In genomic region chr12:93849946-93850345, GRCh38 we compare ENCODE assay signal across 13 cellular contexts.
DNase-seq lines count a peak whose midpoint lies in the region; ATAC-seq, FAIRE-seq and TF ChIP-seq lines count a peak whose summit lies in the region.
"Had no signal": no experiment of that assay in that cellular context is flagged by ENCODE, and none has a peak within 500 bp of the region (broad histone marks: within the 10 kb centered on the region; RNA-seq: fewer than 3 reads in every experiment).

No MANE protein-coding gene starts in this region.

- H2BK12ac ChIP-seq in H1 (ENCODE audit: low read depth, low read length), result no peak overlapping the region
- H2BK12ac ChIP-seq in neuronal stem cell (ENCODE audit: low read length), result no peak overlapping the region

- H4K8ac ChIP-seq in IMR-90 (ENCODE audit: low read depth in 2 of 2, low read length in 2 of 2) (no peak overlapping the region), H1 (ENCODE audit: extremely low read depth, insufficient read depth, low read length) (peak overlapping the region; percentile 28; the same call in 1 of the 2 replicates), neuronal stem cell (ENCODE audit: low read depth, low read length) (no peak overlapping the region)

- H3K79me1 ChIP-seq in IMR-90 (ENCODE audit: low read depth in 1 of 2, low read length in 2 of 2) (no peaks in the 10 kb centered on the region), H1 (ENCODE audit: low read depth, low read length) (no peaks in the 10 kb centered on the region), neuronal stem cell (ENCODE audit: low read depth, low read length) (no peaks in the 10 kb centered on the region)

- H3K14ac ChIP-seq in IMR-90 (replicated peaks; ENCODE audit: low read depth, low read length) (no peak overlapping the region), H1 (ENCODE audit: insufficient read length) (no peak overlapping the region), neuronal stem cell (ENCODE audit: low read length) (peak overlapping the region; percentile 22)

- H3K36me3 ChIP-seq in IMR-90 (ENCODE audit: control insufficient read depth, insufficient read depth, low read length) (no peaks in the 10 kb centered on the region), H1 (ENCODE audit: control insufficient read depth in 2 of 4, insufficient read depth in 4 of 4, low read length in 3 of 4) (no peaks in the 10 kb centered on the region), neuronal stem cell (replicated peaks in 1 of 2; ENCODE audit: control insufficient read depth in 2 of 2, insufficient read depth in 2 of 2, low read length in 2 of 2) (no peaks in the 10 kb centered on the region)
- no peaks in the 10 kb centered on the region for H3K36me3 ChIP-seq in CD4-positive, alpha-beta memory T cell (ENCODE audit: insufficient read depth, low read length)
- H3K36me3 ChIP-seq: BE2C, HAP-1 had no signal

- CTCF ChIA-PET in IMR-90 (lab: Yijun Ruan, JAX), result no interaction called here
- CTCF ChIA-PET in H1 (lab: Charles Lee; ENCODE audit: partially characterized antibody), result no interaction called here
- CTCF ChIA-PET in CD4-positive, alpha-beta memory T cell (lab: Charles Lee; ENCODE audit: partially characterized antibody), result no interaction called here

- peak overlapping the region in 4 of 7 donors; percentile 20 to 97 (median 62) for H3K27ac Mint-ChIP-seq in CD14-positive monocyte
- H3K27ac Mint-ChIP-seq in CD4-positive, alpha-beta memory T cell, result peak overlapping the region in 1 of 7 donors; percentile 14
- H3K27ac Mint-ChIP-seq: HFFc6 had no signal

- no peak overlapping the region for H4K5ac ChIP-seq in IMR-90 (ENCODE audit: low read depth, low read length)
- no peak overlapping the region for H4K5ac ChIP-seq in H1 (ENCODE audit: insufficient read length, low read depth, low read length)

- H3K9ac ChIP-seq in IMR-90 (ENCODE audit: low read depth, low read length) (no peak overlapping the region), H1 (replicated peaks in 1 of 4; ENCODE audit: extremely low read depth in 1 of 4, low read depth in 3 of 4, low read length in 3 of 4) (no peak overlapping the region), neuronal stem cell (ENCODE audit: low read depth, low read length, poor library complexity) (no peak overlapping the region)

- no peak overlapping the region for H2BK120ac ChIP-seq in IMR-90 (ENCODE audit: low read depth, low read length)
- H2BK120ac ChIP-seq in H1 (replicated peaks; ENCODE audit: low read depth, low read length), result no peak overlapping the region
- no peak overlapping the region for H2BK120ac ChIP-seq in neuronal stem cell (ENCODE audit: low read depth, low read length)

- TF ChIP-seq POLR2A in IMR-90 (IDR thresholded peaks at IDR 0.05; ENCODE audit: low read depth, low read length) (no peak), H1 (IDR thresholded peaks at IDR 0.05; ENCODE audit: control extremely low read depth in 1 of 2, low read depth in 2 of 2, low read length in 2 of 2) (no peak)

- no peak overlapping the region for H3K4me3 ChIP-seq in IMR-90 (ENCODE audit: insufficient read depth, low read depth, low read length)
- H3K4me3 ChIP-seq in H1 (ENCODE audit: extremely low read depth in 1 of 4, insufficient read depth in 2 of 4, low read depth in 3 of 4, low read length in 4 of 4), result no peak overlapping the region
- no peak overlapping the region for H3K4me3 ChIP-seq in neuronal stem cell (ENCODE audit: low read length in 2 of 2)
- no peak overlapping the region for H3K4me3 ChIP-seq in CD4-positive, alpha-beta memory T cell (ENCODE audit: low read length in 2 of 2)
- H3K4me3 ChIP-seq: A549, HAP-1 had no signal

- peak overlapping the region; percentile 70 for H2AK9ac ChIP-seq in IMR-90 (replicated peaks; ENCODE audit: low read depth, low read length, poor library complexity)

- TF ChIP-seq CTCF in CD14-positive monocyte (IDR thresholded peaks at IDR 0.05) (no peak), IMR-90 (conservative IDR thresholded peaks at IDR 0.05; ENCODE audit: low read depth, low read length) (no peak), H1 (IDR thresholded peaks at IDR 0.05; ENCODE audit: control extremely low read depth in 1 of 3, insufficient read depth in 1 of 3, low read depth in 1 of 3, low read length in 3 of 3) (no peak)

- ATAC-seq in IMR-90 (ENCODE audit: low read depth), result no peak
- ATAC-seq: A549 had no signal

- H2BK20ac ChIP-seq in IMR-90 (ENCODE audit: low read depth, low read length) (no peak overlapping the region), H1 (ENCODE audit: low read length) (no peak overlapping the region)

- intact Hi-C loops in CD14-positive monocyte (cut with micrococcal nuclease) (loop anchor here in 1 of 2 donors (2.0 to 10.0 kb wide), 2 partner anchors 77 to 1345 kb away; no protein-coding TSS in a partner anchor), IMR-90 (cut with micrococcal nuclease) (loop anchor here (10.0 kb wide), 1 partner anchor 1965 kb away; no protein-coding TSS in a partner anchor)
- intact Hi-C loops in CD4-positive, alpha-beta memory T cell (cut with micrococcal nuclease), result no loop called here

- H3K27ac ChIP-seq in IMR-90 (ENCODE audit: insufficient read depth, low read length), result no peak overlapping the region
- H3K27ac ChIP-seq in H1 (ENCODE audit: low read depth, low read length), result no peak overlapping the region
- H3K27ac ChIP-seq in neuronal stem cell (replicated peaks; ENCODE audit: low read length), result no peak overlapping the region
- no peak overlapping the region for H3K27ac ChIP-seq in CD4-positive, alpha-beta memory T cell (ENCODE audit: low read depth, low read length)
- H3K27ac ChIP-seq: A549 had no signal

- no peak for FAIRE-seq in H1 (lab: Jason Lieb, UNC)
- FAIRE-seq: A549, GM12891 had no signal

- H3K27me3 ChIP-seq in IMR-90 (ENCODE audit: control insufficient read depth, insufficient read depth, low read length) (no peaks in the 10 kb centered on the region), H1 (replicated peaks in 1 of 4; ENCODE audit: control insufficient read depth in 3 of 4, extremely low read depth in 1 of 4, insufficient read depth in 3 of 4, low read length in 3 of 4) (no peaks in the 10 kb centered on the region), neuronal stem cell (ENCODE audit: control insufficient read depth in 3 of 3, insufficient read depth in 3 of 3, low read depth in 1 of 3, low read length in 3 of 3) (no peaks in the 10 kb centered on the region)
- no peaks in the 10 kb centered on the region for H3K27me3 ChIP-seq in CD4-positive, alpha-beta memory T cell (ENCODE audit: insufficient read depth, low read length)
- H3K27me3 ChIP-seq: BE2C had no signal

- no peaks in the 10 kb centered on the region for H3K79me2 ChIP-seq in H1 (ENCODE audit: control insufficient read depth in 1 of 2, insufficient read depth in 2 of 2, low read length in 2 of 2)

- 0 out of 2 replicates have a peak, but pooled peaks cover 3% of the 10 kb centered on the region for H3K9me1 ChIP-seq in IMR-90 (ENCODE audit: insufficient read depth, low read length)

- H3K4ac ChIP-seq in IMR-90 (ENCODE audit: low read depth, low read length) (no peak overlapping the region), H1 (replicated peaks; ENCODE audit: insufficient read length, low read depth, low read length) (no peak overlapping the region), neuronal stem cell (ENCODE audit: low read length) (no peak overlapping the region)

- in situ Hi-C loops in IMR-90 (cut with MboI; ENCODE audit: low sequenced_read_pairs) (no loop called here), G401 (cut with HindIII; ENCODE audit: low sequenced_read_pairs) (no loop called here)

- H3K27me3 Mint-ChIP-seq in CD14-positive monocyte (ENCODE audit: low read depth in 3 of 3), result peaks cover 2 to 3% (median 2%) of the 10 kb centered on the region in 3 donors
- H3K27me3 Mint-ChIP-seq in CD4-positive, alpha-beta memory T cell, result no peaks in the 10 kb centered on the region

- H3K4me2 ChIP-seq in IMR-90 (ENCODE audit: low read depth, low read length) (no peak overlapping the region), H1 (ENCODE audit: insufficient read depth in 1 of 2, low read depth in 2 of 2, low read length in 2 of 2) (no peak overlapping the region), neuronal stem cell (ENCODE audit: insufficient read depth, low read length, poor library complexity, severe bottlenecking) (no peak overlapping the region)
- H3K4me2 ChIP-seq: A549 had no signal

- H2BK5ac ChIP-seq in IMR-90 (ENCODE audit: low read depth, low read length, poor library complexity, severe bottlenecking) (no peak overlapping the region), H1 (ENCODE audit: low read depth, low read length) (no peak overlapping the region), neuronal stem cell (ENCODE audit: low read length) (no peak overlapping the region)

- no peak for TF ChIP-seq RAD21 in IMR-90 (IDR thresholded peaks at IDR 0.05; ENCODE audit: low read length)
- TF ChIP-seq RAD21 in H1 (IDR thresholded peaks at IDR 0.05 in 1 of 2, conservative IDR thresholded peaks at IDR 0.05 in 1 of 2; ENCODE audit: low read depth in 2 of 2, low read length in 2 of 2), result no peak

- peaks cover 4 to 8% (median 4%) of the 10 kb centered on the region in 7 donors for H3K9me3 Mint-ChIP-seq in CD14-positive monocyte
- peaks cover 0 to 4% (median under 1%) of the 10 kb centered on the region in 8 donors for H3K9me3 Mint-ChIP-seq in CD4-positive, alpha-beta memory T cell
- H3K9me3 Mint-ChIP-seq: HFFc6 had no signal

- dilution Hi-C loops in IMR-90 (cut with HindIII; ENCODE audit: low sequenced_read_pairs, unreplicated experiment), result no loop called here

- peaks cover 52% of the 10 kb centered on the region for H3K4me1 Mint-ChIP-seq in CD14-positive monocyte
- peaks cover 16 to 44% (median 30%) of the 10 kb centered on the region in 4 donors for H3K4me1 Mint-ChIP-seq in CD4-positive, alpha-beta memory T cell

- H3K4me3 Mint-ChIP-seq in CD14-positive monocyte, result no peak overlapping the region
- peak overlapping the region in 1 of 8 donors; percentile 10 for H3K4me3 Mint-ChIP-seq in CD4-positive, alpha-beta memory T cell
- H3K4me3 Mint-ChIP-seq: HFFc6 had no signal

- H3K23ac ChIP-seq in IMR-90 (ENCODE audit: low read depth, low read length) (no peak overlapping the region), H1 (ENCODE audit: insufficient read length) (no peak overlapping the region), neuronal stem cell (ENCODE audit: low read depth, low read length, poor library complexity) (no peak overlapping the region)

- POLR2A ChIA-PET in IMR-90 (lab: Charles Lee; ENCODE audit: unreplicated experiment) (no interaction called here), H1 (lab: Charles Lee; ENCODE audit: partially characterized antibody) (no interaction called here)
- POLR2A ChIA-PET in CD4-positive, alpha-beta memory T cell (lab: Charles Lee; ENCODE audit: partially characterized antibody), result no interaction called here

- H3K23me2 ChIP-seq in H1 (ENCODE audit: low read depth, low read length), result no peaks in the 10 kb centered on the region

- H3K9me3 ChIP-seq in IMR-90 (ENCODE audit: control insufficient read depth, insufficient read depth, low read length) (no peaks in the 10 kb centered on the region), H1 (ENCODE audit: insufficient read depth in 2 of 2, low read depth in 1 of 2, low read length in 1 of 2) (no peaks in the 10 kb centered on the region), neuronal stem cell (replicated peaks in 1 of 2; ENCODE audit: control insufficient read depth in 2 of 2, insufficient read depth in 1 of 2, low read depth in 1 of 2, low read length in 2 of 2) (no peaks in the 10 kb centered on the region)
- H3K9me3 ChIP-seq in CD4-positive, alpha-beta memory T cell (ENCODE audit: control insufficient read depth in 1 of 2, low read length in 2 of 2), result no peaks in the 10 kb centered on the region
- H3K9me3 ChIP-seq: A549, BE2C, HAP-1 had no signal

- no peak overlapping the region for H3K18ac ChIP-seq in IMR-90 (ENCODE audit: low read depth, low read length)
- no peak overlapping the region for H3K18ac ChIP-seq in H1 (ENCODE audit: extremely low read depth, low read length)
- H3K18ac ChIP-seq in neuronal stem cell (ENCODE audit: low read length), result peak overlapping the region; percentile 60

- H4K20me1 ChIP-seq in IMR-90 (ENCODE audit: insufficient read depth, low read length) (no peaks in the 10 kb centered on the region), H1 (replicated peaks in 1 of 2; ENCODE audit: control insufficient read depth in 1 of 2, insufficient read depth in 2 of 2, low read length in 2 of 2) (no peaks in the 10 kb centered on the region)

- DNase-seq in CD14-positive monocyte (ENCODE audit: low spot score) (no peak), IMR-90 (no peak), H1 (ENCODE audit: low read depth in 1 of 2, low spot score in 2 of 2) (no peak), neuronal stem cell (ENCODE audit: low spot score) (no peak), hepatic stellate cell (ENCODE audit: low spot score) (no peak), G401 (ENCODE audit: low spot score) (no peak)
- no peak for DNase-seq in CD4-positive, alpha-beta memory T cell
- DNase-seq: BE2C, GOT3, HFFc6 had no signal

- no TSS peak for BruUV-seq in IMR-90 (replicated peaks; lab: Mats Ljungman, UMichigan)

- peaks cover 6 to 16% of the 10 kb centered on the region in 2 donors for H3K36me3 Mint-ChIP-seq in CD14-positive monocyte
- H3K36me3 Mint-ChIP-seq in CD4-positive, alpha-beta memory T cell, result peaks cover 12 to 36% of the 10 kb centered on the region in 2 donors

- TF ChIP-seq EP300 in H1 (IDR thresholded peaks at IDR 0.05; ENCODE audit: borderline replicate concordance in 1 of 2, low read depth in 2 of 2, low read length in 2 of 2), result no peak

- WGBS in IMR-90 (ENCODE audit: extremely low coverage in 2 of 2, insufficient read length in 1 of 2), 2 experiments, result 98% methylated on average over 8 of the region's 15 CpGs; no CpG with 5 or more reads in 1 of the 2 experiments
- WGBS in H1 (ENCODE audit: extremely low coverage in 1 of 2, insufficient coverage in 1 of 2, insufficient read length in 1 of 2, insufficient replicate concordance in 2 of 2, low coverage in 1 of 2, low lambda C conversion rate in 2 of 2, missing lambda C conversion rate in 1 of 2), 2 experiments, result 96% methylated on average over 14 of the region's 15 CpGs; no CpG with 5 or more reads in 1 of the 2 experiments
- no CpG with 5 or more reads among the region's 15 CpGs for WGBS in neuronal stem cell (ENCODE audit: extremely low coverage in 2 of 2, insufficient read length in 2 of 2, insufficient replicate concordance in 1 of 2), 2 donors

- no peaks in the 10 kb centered on the region for H3K4me1 ChIP-seq in IMR-90 (ENCODE audit: control insufficient read depth, insufficient read depth, low read length)
- H3K4me1 ChIP-seq in H1 (replicated peaks in 1 of 4; ENCODE audit: control insufficient read depth in 3 of 4, insufficient read depth in 4 of 4, low read length in 3 of 4), result peaks cover 0 to 2% (median under 1%) of the 10 kb centered on the region in 4 experiments; a peak in 2 of 7 replicates
- H3K4me1 ChIP-seq in neuronal stem cell (ENCODE audit: control insufficient read depth in 2 of 2, insufficient read depth in 1 of 2, low read depth in 1 of 2, low read length in 2 of 2), result peaks cover 7 to 11% of the 10 kb centered on the region in 2 donors
- H3K4me1 ChIP-seq in CD4-positive, alpha-beta memory T cell (ENCODE audit: insufficient read depth, low read length), result peaks cover 18% of the 10 kb centered on the region
- H3K4me1 ChIP-seq: A549 had no signal

- H3K56ac ChIP-seq in IMR-90 (ENCODE audit: extremely low read depth, insufficient read depth, low read length) (no peak overlapping the region), H1 (replicated peaks; ENCODE audit: insufficient read length, low read depth, low read length) (no peak overlapping the region)

- no peak overlapping the region for H2AFZ ChIP-seq in IMR-90 (replicated peaks; ENCODE audit: low read length, poor library complexity)
- no peak overlapping the region for H2AFZ ChIP-seq in H1 (ENCODE audit: low read length)
- H2AFZ ChIP-seq in neuronal stem cell (ENCODE audit: low read length), result no peak overlapping the region

- no peak overlapping the region for H2BK15ac ChIP-seq in IMR-90 (ENCODE audit: low read depth, low read length)
- no peak overlapping the region for H2BK15ac ChIP-seq in H1 (ENCODE audit: low read length)
- no peak overlapping the region for H2BK15ac ChIP-seq in neuronal stem cell (ENCODE audit: low read length)

- H2AK5ac ChIP-seq in IMR-90 (ENCODE audit: low read depth, low read length), result no peak overlapping the region
- no peak overlapping the region for H2AK5ac ChIP-seq in H1 (ENCODE audit: low read depth, low read length)
- H2AK5ac ChIP-seq in neuronal stem cell (ENCODE audit: low read depth, low read length), result peak overlapping the region; percentile 63

- H4K91ac ChIP-seq in IMR-90 (ENCODE audit: insufficient read depth, low read depth, low read length) (no peak overlapping the region), H1 (replicated peaks; ENCODE audit: insufficient read length, low read length) (no peak overlapping the region), neuronal stem cell (ENCODE audit: low read depth, low read length, poor library complexity) (no peak overlapping the region)
